22 cellular contexts compared by ENCODE assay signal in genomic region chr11:96506041-96506440, GRCh38.
"Had no signal": no experiment of that assay in that cellular context is flagged by ENCODE, and none has a peak within 500 bp of the region (broad histone marks: within the 10 kb centered on the region; RNA-seq: fewer than 3 reads in every experiment).

No MANE protein-coding gene starts in this region.

- FAIRE-seq: endothelial cell of umbilical vein, frontal cortex, islet of Langerhans, keratinocyte had no signal

- H3K4me1 ChIP-seq: esophagus muscularis mucosa, foreskin keratinocyte, gastroesophageal sphincter, heart left ventricle, left lung, lower lobe of right lung had no signal

- H3K36me3 ChIP-seq: esophagus muscularis mucosa, gastroesophageal sphincter, heart left ventricle, left lung, lower lobe of right lung had no signal

- H3K27ac ChIP-seq: coronary artery, dorsolateral prefrontal cortex, esophagus muscularis mucosa, foreskin keratinocyte, gastroesophageal sphincter, heart left ventricle, left lung, lower lobe of right lung had no signal

- ATAC-seq: foreskin keratinocyte; gastroesophageal sphincter; heart left ventricle; left cardiac atrium; left lung; left ventricle myocardium superior; lower lobe of right lung; mucosa of descending colon; naive thymus-derived CD8-positive, alpha-beta T cell had no signal

- DNase-seq: dermis blood vessel endothelial cell; dorsolateral prefrontal cortex; effector CD4-positive, alpha-beta T cell; effector memory CD4-positive, alpha-beta T cell; foreskin keratinocyte; heart left ventricle; hippocampal formation; left cardiac atrium; left lung; left ventricle myocardium superior; lower lobe of right lung; mesenchymal stem cell; mucosa of descending colon; naive B cell; naive thymus-derived CD8-positive, alpha-beta T cell had no signal

- H3K4me3 ChIP-seq: coronary artery, dorsolateral prefrontal cortex, esophagus muscularis mucosa, gastroesophageal sphincter, heart left ventricle, left lung, lower lobe of right lung, mucosa of descending colon had no signal

- H3K9me3 ChIP-seq: esophagus muscularis mucosa, gastroesophageal sphincter, heart left ventricle, left lung, lower lobe of right lung, mucosa of descending colon had no signal

- H3K27me3 ChIP-seq: dorsolateral prefrontal cortex, esophagus muscularis mucosa, gastroesophageal sphincter, heart left ventricle, left lung had no signal
